In the genomic region with DNA sequence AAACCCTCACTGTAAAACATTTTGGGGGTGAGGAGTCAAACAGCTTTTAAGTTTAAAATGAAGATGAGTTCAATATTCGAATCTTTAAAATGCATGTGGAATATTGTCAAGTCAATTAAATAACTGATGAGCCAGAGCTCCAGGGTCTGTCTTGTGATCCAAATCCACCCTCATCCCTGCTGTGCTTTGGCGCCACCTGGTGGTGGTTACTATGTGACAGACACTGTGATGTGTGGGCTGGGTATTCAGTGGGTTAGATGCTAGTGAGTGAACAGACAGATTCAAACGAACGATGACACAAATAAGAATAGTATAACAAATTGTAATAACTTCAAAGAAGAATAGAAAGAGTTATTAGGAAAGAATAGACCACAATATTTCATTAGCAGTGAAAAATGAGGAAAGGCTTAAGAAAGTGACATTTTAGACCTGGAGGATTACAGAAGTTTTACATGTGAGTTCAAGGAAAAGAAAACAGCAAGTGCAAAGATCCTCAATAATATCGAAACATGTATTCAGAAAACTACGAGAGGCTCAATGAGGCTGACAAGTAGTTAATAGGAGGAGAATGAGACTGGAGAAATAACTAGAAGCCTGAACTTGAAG, we compare ENCODE assay signal across 8 cellular contexts. TPM values are rescaled to one million over a fixed set of nuclear protein-coding genes. Genes with fewer than 3 reads are reported as not detected.
DNase-seq lines count a peak whose midpoint lies in the region; ATAC-seq and TF ChIP-seq lines count a peak whose summit lies in the region.

No MANE protein-coding gene starts in this region.

- H3K27me3 ChIP-seq in Karpas-422 (ENCODE audit: low read length) = no peaks in the 10 kb centered on the region

- no peak overlapping the region for H2AFZ ChIP-seq in Karpas-422 (ENCODE audit: low read length)

- no peaks in the 10 kb centered on the region for H3K9me2 ChIP-seq in Karpas-422 (replicated peaks; ENCODE audit: insufficient read depth, low read length)

- H3K4me2 ChIP-seq in Karpas-422 (ENCODE audit: low read depth, low read length, poor library complexity, severe bottlenecking) = no peak overlapping the region

- DNase-seq in GM10266 (ENCODE audit: extremely low spot score) (peak; percentile 37), Karpas-422 (peak; percentile 91), SW480 (ENCODE audit: low spot score) (peak; percentile 70), anterior cingulate cortex (lab: John Stamatoyannopoulos, UW) (peak in 52 of 58 donors; percentile 5 to 79 (median 44)), hepatic stellate cell (ENCODE audit: low spot score) (peak; percentile 12), skeletal muscle cell (ENCODE audit: low read depth) (peak; percentile 25), NCI-H2227 treated with DMSO at 0.1 percent for 48 hours (lab: John Stamatoyannopoulos, UW) (no peak)

- H3K4me1 ChIP-seq in Karpas-422 (ENCODE audit: low read length) = no peaks in the 10 kb centered on the region

- no peak overlapping the region for H3K27ac ChIP-seq in Karpas-422 (ENCODE audit: low read length)

- H3K79me2 ChIP-seq in Karpas-422 (ENCODE audit: low read length) = no peaks in the 10 kb centered on the region

- H3K4me3 ChIP-seq in Karpas-422 (ENCODE audit: low read length) (no peak overlapping the region), skeletal muscle cell (ENCODE audit: low read depth, low read length) (no peak overlapping the region)

- no peaks in the 10 kb centered on the region for H4K20me1 ChIP-seq in Karpas-422 (ENCODE audit: insufficient read depth, low read depth, low read length)

- no peak overlapping the region for H3K9ac ChIP-seq in Karpas-422 (ENCODE audit: low read length)

- ATAC-seq in GM21825 (IDR thresholded peaks at IDR 0.05; ENCODE audit: unreplicated experiment) = peak; percentile 93

- H3K9me3 ChIP-seq in Karpas-422 (ENCODE audit: low read length) = no peaks in the 10 kb centered on the region

- H3K36me3 ChIP-seq in Karpas-422 (ENCODE audit: insufficient read depth, low read length) = no peaks in the 10 kb centered on the region

- TF ChIP-seq CTCF in GM10266 (IDR thresholded peaks at IDR 0.05; ENCODE audit: control insufficient read depth, insufficient read depth, low read depth, missing control alignments) = peak; percentile 94

RNA-seq across cellular contexts. Expression of gene CHSY3, which starts 51.4 kb away (rescaled TPM):
- not detected in 2 replicates for total RNA-seq in Karpas-422 (2014; rRNA removed; shearing (Covaris generic); ENCODE audit: low replicate concordance)
